ENCODE assay signal across 29 cellular contexts in genomic region chr10:10510179-10510578, GRCh38.
"Had no signal": no experiment of that assay in that cellular context is flagged by ENCODE, and none has a peak within 500 bp of the region (broad histone marks: within the 10 kb centered on the region; RNA-seq: fewer than 3 reads in every experiment).

No MANE protein-coding gene starts in this region.

- DNase-seq: colonic mucosa; cortex of kidney; dermis blood vessel endothelial cell; dorsolateral prefrontal cortex; effector CD4-positive, alpha-beta T cell; effector CD8-positive, alpha-beta T cell; effector memory CD4-positive, alpha-beta T cell; effector memory CD8-positive, alpha-beta T cell; endodermal cell; erythroblast; esophagus squamous epithelium; foreskin fibroblast; foreskin keratinocyte; foreskin melanocyte; gastrocnemius medialis; glutamatergic neuron; head of caudate nucleus; heart left ventricle; heart right ventricle had no signal

- H3K36me3 ChIP-seq: colonic mucosa, esophagus muscularis mucosa, esophagus squamous epithelium, gastrocnemius medialis, gastroesophageal sphincter, heart left ventricle, heart right ventricle had no signal

- H3K4me3 ChIP-seq: colonic mucosa, coronary artery, dorsolateral prefrontal cortex, esophagus muscularis mucosa, esophagus squamous epithelium, gastrocnemius medialis, gastroesophageal sphincter, heart left ventricle, heart right ventricle had no signal

- FAIRE-seq: colon, endometrium, endothelial cell of umbilical vein, frontal cortex had no signal

- H3K4me1 ChIP-seq: colonic mucosa, esophagus muscularis mucosa, esophagus squamous epithelium, gastrocnemius medialis, heart left ventricle, heart right ventricle had no signal

- H3K27ac ChIP-seq: colonic mucosa, coronary artery, epithelial cell of prostate, esophagus muscularis mucosa, esophagus squamous epithelium, foreskin keratinocyte, gastrocnemius medialis, gastroesophageal sphincter, heart left ventricle, heart right ventricle had no signal

- H3K9me3 ChIP-seq: colonic mucosa, esophagus muscularis mucosa, esophagus squamous epithelium, gastrocnemius medialis, gastroesophageal sphincter had no signal

- H3K27ac Mint-ChIP-seq: dendritic cell treated with granulocyte-macrophage colony-stimulating factor and Interleukin-4, amounts not matched to agents 40 ng/mL and 50 ng/mL, for 4 days; effector memory CD8-positive, alpha-beta T cell; endodermal cell had no signal

- H3K4me3 Mint-ChIP-seq: dendritic cell treated with granulocyte-macrophage colony-stimulating factor and Interleukin-4, amounts not matched to agents 40 ng/mL and 50 ng/mL, for 4 days; effector memory CD8-positive, alpha-beta T cell; endodermal cell had no signal

- ATAC-seq: effector memory CD8-positive, alpha-beta T cell; esophagus mucosa; foreskin keratinocyte; gastrocnemius medialis; gastroesophageal sphincter; heart left ventricle; heart right ventricle had no signal

- H3K27me3 ChIP-seq: colonic mucosa, dorsolateral prefrontal cortex, esophagus muscularis mucosa, esophagus squamous epithelium, foreskin keratinocyte, gastrocnemius medialis, gastroesophageal sphincter, heart left ventricle, heart right ventricle had no signal
